10 cellular contexts compared by ENCODE assay signal in the genomic region with DNA sequence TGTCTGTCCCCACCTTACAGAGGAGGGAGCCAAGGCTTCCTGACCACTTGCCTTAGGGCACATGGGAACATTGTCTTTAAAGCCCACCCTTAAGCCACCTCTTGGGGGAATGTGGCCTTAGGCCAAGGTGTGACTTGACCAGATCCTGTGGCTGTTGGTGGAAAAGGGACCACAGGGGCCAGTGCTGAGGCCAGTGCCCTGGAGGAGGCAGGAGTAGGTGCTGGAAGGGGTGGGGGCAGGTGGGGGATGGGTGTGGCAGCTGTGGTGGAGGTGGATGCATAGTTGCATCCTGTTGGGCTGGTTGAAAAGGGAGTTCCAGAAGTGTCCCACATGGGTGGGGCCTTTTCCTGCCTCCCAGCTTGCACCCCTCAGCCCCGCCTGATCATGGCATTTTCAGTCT. TPM values are rescaled to one million over a fixed set of nuclear protein-coding genes. Genes with fewer than 3 reads are reported as not detected.
DNase-seq lines count a peak whose midpoint lies in the region; ATAC-seq and TF ChIP-seq lines count a peak whose summit lies in the region.
"Had no signal": no experiment of that assay in that cellular context is flagged by ENCODE, and none has a peak within 500 bp of the region (broad histone marks: within the 10 kb centered on the region; RNA-seq: fewer than 3 reads in every experiment).

No MANE protein-coding gene starts in this region.

- no peaks in the 10 kb centered on the region for H3K27me3 Mint-ChIP-seq in activated naive CD8-positive, alpha-beta T cell treated with anti-CD3 and anti-CD28 coated beads for 36 hours

- no peak for ATAC-seq in lung (ENCODE audit: insufficient read depth, low FRiP score)
- no peak for ATAC-seq in HG02623 (IDR thresholded peaks at IDR 0.05; ENCODE audit: unreplicated experiment)

- intact Hi-C loops in uterus (cut with DNase I; ENCODE audit: low total_unique reads), result no loop called here

- peaks cover 62% of the 10 kb centered on the region for H3K4me1 Mint-ChIP-seq in activated naive CD8-positive, alpha-beta T cell treated with anti-CD3 and anti-CD28 coated beads for 36 hours

- H3K4me3 ChIP-seq in lung, result no peak overlapping the region
- H3K4me3 ChIP-seq in uterus, result no peak overlapping the region

- no peak overlapping the region for H3K4me3 Mint-ChIP-seq in activated naive CD8-positive, alpha-beta T cell treated with anti-CD3 and anti-CD28 coated beads for 36 hours

- no peaks in the 10 kb centered on the region for H3K27me3 ChIP-seq in lung (ENCODE audit: control insufficient read depth, insufficient read depth)
- no peaks in the 10 kb centered on the region for H3K27me3 ChIP-seq in uterus

- H3K27ac Mint-ChIP-seq in activated naive CD8-positive, alpha-beta T cell treated with anti-CD3 and anti-CD28 coated beads for 36 hours, result peak overlapping the region; percentile 74

- DNase-seq in stimulated activated CD4-positive, alpha-beta T cell treated with anti-CD3 and anti-CD28 coated beads, Interleukin-15, amount 100 ng/mL, for 24 hours, result peak; percentile 33
- no peak for DNase-seq in stimulated activated CD4-positive, alpha-beta T cell treated with anti-CD3 and anti-CD28 coated beads, Interleukin-1b, Interleukin-23, amount 100 ng/mL, for 48 hours
- no peak for DNase-seq in activated naive CD8-positive, alpha-beta T cell treated with anti-CD3 and anti-CD28 coated beads for 36 hours
- DNase-seq in lung (ENCODE audit: low spot score) (no peak), uterus (no peak), SK-N-DZ (ENCODE audit: low spot score) (no peak), NCI-H2107 (lab: John Stamatoyannopoulos, UW) (no peak)
- DNase-seq: Kasumi-1 had no signal

- H3K9me3 ChIP-seq in lung (ENCODE audit: control insufficient read depth in 2 of 2, insufficient read depth in 1 of 2, low read length in 1 of 2), result no peaks in the 10 kb centered on the region
- no peaks in the 10 kb centered on the region for H3K9me3 ChIP-seq in uterus

- H3K9me3 Mint-ChIP-seq in activated naive CD8-positive, alpha-beta T cell treated with anti-CD3 and anti-CD28 coated beads for 36 hours, result peaks cover 3% of the 10 kb centered on the region

- H3K4me1 ChIP-seq in lung (ENCODE audit: control insufficient read depth in 2 of 2, insufficient read depth in 2 of 2, low read length in 2 of 2) (peaks cover 18 to 47% of the 10 kb centered on the region in 2 donors), uterus (peaks cover 0 to 9% of the 10 kb centered on the region in 2 donors)

- TF ChIP-seq CTCF in lung (IDR thresholded peaks at IDR 0.05; ENCODE audit: control extremely low read depth, extremely low read depth) (no peak), uterus (IDR thresholded peaks at IDR 0.05) (no peak)

- TF ChIP-seq POLR2A in uterus (IDR thresholded peaks at IDR 0.05), result no peak

- 50 to 60% methylated on average over 1 of the region's 1 CpG for WGBS in lung, 2 donors

- H3K27ac ChIP-seq in lung (ENCODE audit: low read depth in 1 of 2, low read length in 1 of 2) (peak overlapping the region; percentile 10 to 27), uterus (peak overlapping the region; percentile 17 to 37)
- H3K27ac ChIP-seq: C4-2B had no signal

- peaks cover 46% of the 10 kb centered on the region for H3K36me3 Mint-ChIP-seq in activated naive CD8-positive, alpha-beta T cell treated with anti-CD3 and anti-CD28 coated beads for 36 hours

- H3K36me3 ChIP-seq in lung (ENCODE audit: control insufficient read depth in 2 of 2, insufficient read depth in 2 of 2, low read length in 2 of 2) (peaks cover 3 to 17% of the 10 kb centered on the region in 2 donors), uterus (no peaks in the 10 kb centered on the region)

RNA-seq across cellular contexts. Expression of gene DNM2, which starts 44.8 kb away (rescaled TPM):
- 100 to 1,000 TPM; 127 to 133 TPM for total RNA-seq in activated naive CD8-positive, alpha-beta T cell treated with anti-CD3 and anti-CD28 coated beads for 36 hours
- total RNA-seq in lung (100 to 1,000 TPM; 202 to 277 TPM), uterus (100 to 1,000 TPM in 2 of 4 donors, 10 to 100 TPM in 2; 46.8 to 150 (median 86.0) TPM)
- polyA plus RNA-seq in lung, result 100 to 1,000 TPM; 172 to 206 TPM
- 40.0 and 44.8 TPM in 2 replicates for polyA plus RNA-seq in SK-N-DZ (2014; cell fraction: cytosol; rRNA removed)
- 59.9 and 69.1 TPM in 2 replicates for polyA plus RNA-seq in SK-N-DZ (2014; cell fraction: nucleus; rRNA removed)
